ENCODE assay signal across 9 cellular contexts in the genomic region with DNA sequence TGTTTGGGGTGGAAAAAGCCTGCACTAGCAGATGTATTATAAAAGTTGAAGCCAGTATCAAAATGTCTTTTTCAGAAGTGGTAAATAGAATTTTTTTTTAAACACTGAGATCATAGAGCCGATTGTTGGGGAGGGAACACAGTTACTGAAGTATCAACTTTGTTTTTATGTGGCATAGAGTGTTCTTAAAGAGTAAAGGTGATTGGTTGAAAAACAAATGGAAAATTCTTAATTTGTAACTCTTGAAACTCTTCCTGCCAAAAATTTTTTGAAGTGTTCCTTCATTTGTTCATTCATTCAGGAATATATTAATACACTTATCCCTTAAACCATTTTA.
DNase-seq lines count a peak whose midpoint lies in the region; ATAC-seq, FAIRE-seq and TF ChIP-seq lines count a peak whose summit lies in the region.
"Had no signal": no experiment of that assay in that cellular context is flagged by ENCODE, and none has a peak within 500 bp of the region (broad histone marks: within the 10 kb centered on the region; RNA-seq: fewer than 3 reads in every experiment).

No MANE protein-coding gene starts in this region.

- WGBS in GM12878 (ENCODE audit: insufficient coverage, insufficient replicate concordance, low lambda C conversion rate, missing lambda C conversion rate): 100% methylated on average over 1 of the region's 1 CpG

- H3K27me3 ChIP-seq in GM12878 (replicated peaks in 1 of 2; ENCODE audit: control insufficient read depth in 2 of 2, insufficient read depth in 2 of 2, low read length in 1 of 2) (no peaks in the 10 kb centered on the region), muscle layer of colon (ENCODE audit: control insufficient read depth in 1 of 2, insufficient read depth in 2 of 2, low read length in 2 of 2) (no peaks in the 10 kb centered on the region)

- peaks cover 12% of the 10 kb centered on the region for H3K36me3 Mint-ChIP-seq in stimulated activated naive CD8-positive, alpha-beta T cell treated with anti-CD3 and anti-CD28 coated beads, Interleukin-15, Interleukin-2, amounts not matched to agents 100 ng/mL and 50 ng/mL, for 24 hours (ENCODE audit: low read depth)

- H3K36me3 ChIP-seq in GM12878 (ENCODE audit: control insufficient read depth in 2 of 2, insufficient read depth in 2 of 2, low read length in 1 of 2): no peaks in the 10 kb centered on the region
- no peaks in the 10 kb centered on the region for H3K36me3 ChIP-seq in muscle layer of colon (ENCODE audit: insufficient read depth, low read length)

- CTCF ChIA-PET in GM12878 (lab: Yijun Ruan, JAX): no interaction called here

- no peak overlapping the region for H3K27ac ChIP-seq in GM12878 (ENCODE audit: control insufficient read depth, insufficient read depth)
- H3K27ac ChIP-seq in muscle layer of colon (ENCODE audit: low read depth, low read length): no peak overlapping the region

- DNase-seq in stimulated activated naive CD8-positive, alpha-beta T cell treated with anti-CD3 and anti-CD28 coated beads, Interleukin-15, Interleukin-2, amounts not matched to agents 100 U/mL and 50 U/mL, for 24 hours: no peak
- no peak for DNase-seq in GM12878 (ENCODE audit: low read depth, low spot score)
- DNase-seq in NCI-H2196 treated with DMSO at 0.1 percent for 48 hours (lab: John Stamatoyannopoulos, UW; ENCODE audit: unreplicated experiment): no peak
- DNase-seq in stimulated activated CD4-positive, alpha-beta T cell treated with anti-CD3 and anti-CD28 coated beads, Interleukin-2, amount 100 ng/mL, for 24 hours: no peak
- DNase-seq in NCI-H2081 (lab: John Stamatoyannopoulos, UW): no peak
- DNase-seq: mesendoderm had no signal

- H3K27ac Mint-ChIP-seq in stimulated activated naive CD8-positive, alpha-beta T cell treated with anti-CD3 and anti-CD28 coated beads, Interleukin-15, Interleukin-2, amounts not matched to agents 100 ng/mL and 50 ng/mL, for 24 hours: peak overlapping the region; percentile 90

- in situ Hi-C loops in GM12878 (cut with MboI): no loop called here

- no peaks in the 10 kb centered on the region for H3K9me3 Mint-ChIP-seq in stimulated activated naive CD8-positive, alpha-beta T cell treated with anti-CD3 and anti-CD28 coated beads, Interleukin-15, Interleukin-2, amounts not matched to agents 100 ng/mL and 50 ng/mL, for 24 hours

- intact Hi-C loops in GM12878 (cut with micrococcal nuclease; ENCODE audit: unreplicated experiment): no loop called here

- POLR2A ChIA-PET in GM12878 (lab: Charles Lee): no interaction called here

- no peak for TF ChIP-seq CTCF in GM12878 (IDR thresholded peaks at IDR 0.05 in 2 of 3, conservative IDR thresholded peaks at IDR 0.05 in 1 of 3; ENCODE audit: control insufficient read depth in 2 of 3, extremely low read depth in 1 of 3, insufficient read depth in 1 of 3, low read depth in 3 of 3, low read length in 3 of 3)

- FAIRE-seq in GM12878 (lab: Jason Lieb, UNC): no peak

- H3K9ac ChIP-seq in GM12878 (ENCODE audit: control insufficient read depth, insufficient read depth, low read length) (no peak overlapping the region; the same call in 1 of the 2 replicates), muscle layer of colon (ENCODE audit: low read length) (peak overlapping the region; percentile 60)

- RAD21 ChIA-PET in GM12878 (lab: Charles Lee; ENCODE audit: unreplicated experiment): no interaction called here

- H3K4me3 ChIP-seq in GM12878 (no peak overlapping the region), muscle layer of colon (ENCODE audit: low read depth in 1 of 2, low read length in 2 of 2) (peak overlapping the region in 1 of 2 donors; percentile 60)

- peaks cover 35% of the 10 kb centered on the region for H3K4me1 Mint-ChIP-seq in stimulated activated naive CD8-positive, alpha-beta T cell treated with anti-CD3 and anti-CD28 coated beads, Interleukin-15, Interleukin-2, amounts not matched to agents 100 ng/mL and 50 ng/mL, for 24 hours (ENCODE audit: low read depth)

- no peaks in the 10 kb centered on the region for H3K79me2 ChIP-seq in GM12878 (ENCODE audit: control insufficient read depth, insufficient read depth, low read length)

- TF ChIP-seq RAD21 in GM12878 (IDR thresholded peaks at IDR 0.05; ENCODE audit: insufficient read depth, low read depth, low read length): no peak

- peak overlapping the region; percentile 48; the same call in 1 of the 2 replicates for H3K4me2 ChIP-seq in GM12878 (ENCODE audit: control insufficient read depth, insufficient read depth)

- no peaks in the 10 kb centered on the region for H3K27me3 Mint-ChIP-seq in stimulated activated naive CD8-positive, alpha-beta T cell treated with anti-CD3 and anti-CD28 coated beads, Interleukin-15, Interleukin-2, amounts not matched to agents 100 ng/mL and 50 ng/mL, for 24 hours

- SMC1A ChIA-PET in GM12878 (lab: Charles Lee; ENCODE audit: uncharacterized antibody, unreplicated experiment): no interaction called here

- ATAC-seq in stimulated activated naive CD8-positive, alpha-beta T cell treated with anti-CD3 and anti-CD28 coated beads, Interleukin-15, Interleukin-2, amounts not matched to agents 100 U/mL and 50 U/mL, for 24 hours: no peak
- ATAC-seq in GM12878 (no peak), HG03159 (IDR thresholded peaks at IDR 0.05; ENCODE audit: unreplicated experiment) (no peak)

- no peaks in the 10 kb centered on the region for H3K9me3 ChIP-seq in GM12878 (replicated peaks; ENCODE audit: control insufficient read depth, insufficient read depth, low read length)
- H3K9me3 ChIP-seq in muscle layer of colon (ENCODE audit: low read length): no peaks in the 10 kb centered on the region

- H4K20me1 ChIP-seq in GM12878 (ENCODE audit: control insufficient read depth, insufficient read depth): no peaks in the 10 kb centered on the region

- BruUV-seq in GM12878 (replicated peaks; lab: Mats Ljungman, UMichigan): no TSS peak

- peak overlapping the region; percentile 44 for H2AFZ ChIP-seq in GM12878 (ENCODE audit: control insufficient read depth, low read depth, low read length)

- TF ChIP-seq POLR2A in GM12878 (IDR thresholded peaks at IDR 0.05; ENCODE audit: low read depth, low read length): no peak

- peak overlapping the region; percentile 61 for H3K4me3 Mint-ChIP-seq in stimulated activated naive CD8-positive, alpha-beta T cell treated with anti-CD3 and anti-CD28 coated beads, Interleukin-15, Interleukin-2, amounts not matched to agents 100 ng/mL and 50 ng/mL, for 24 hours

- H3K4me1 ChIP-seq in GM12878 (ENCODE audit: control insufficient read depth, insufficient read depth, low read length) (no peaks in the 10 kb centered on the region), muscle layer of colon (ENCODE audit: insufficient read depth, low read length) (peaks cover 6% of the 10 kb centered on the region)

- no peak for TF ChIP-seq EP300 in GM12878 (IDR thresholded peaks at IDR 0.05; ENCODE audit: borderline replicate concordance in 1 of 2, control insufficient read depth in 1 of 2, low read depth in 2 of 2, low read length in 2 of 2)

TF ChIP-seq in GM12878, 131 proteins besides CTCF, POLR2A, EP300 and RAD21:
- TF ChIP-seq SMAD5 (IDR thresholded peaks at IDR 0.05; ENCODE audit: low read depth) (no peak), POU2F2 (IDR thresholded peaks at IDR 0.05; ENCODE audit: borderline replicate concordance, low read depth, low read length) (no peak), JUND (IDR thresholded peaks at IDR 0.05; ENCODE audit: low read depth, low read length) (no peak), POLR2AphosphoS5 (IDR thresholded peaks at IDR 0.05; ENCODE audit: low read length) (no peak), FOXM1 (IDR thresholded peaks at IDR 0.05; ENCODE audit: low read depth, low read length) (no peak), KAT2A (conservative IDR thresholded peaks at IDR 0.05; ENCODE audit: control insufficient read depth, low read depth, low read length) (no peak), NFIC (IDR thresholded peaks at IDR 0.05; ENCODE audit: low read depth, low read length) (no peak), SUPT20H (IDR thresholded peaks at IDR 0.05; ENCODE audit: borderline replicate concordance, control insufficient read depth, low read depth, low read length) (no peak), IKZF2 (IDR thresholded peaks at IDR 0.05) (no peak), KDM1A (IDR thresholded peaks at IDR 0.05; ENCODE audit: borderline replicate concordance) (no peak), NFXL1 (IDR thresholded peaks at IDR 0.05; ENCODE audit: borderline replicate concordance) (no peak), BHLHE40 (IDR thresholded peaks at IDR 0.05; ENCODE audit: borderline replicate concordance in 1 of 2, low read depth in 2 of 2, low read length in 1 of 2) (no peak), EED (IDR thresholded peaks at IDR 0.05; ENCODE audit: low read depth) (no peak), HCFC1 (IDR thresholded peaks at IDR 0.05; ENCODE audit: low read length) (no peak)
- TF ChIP-seq, protein P1, sequence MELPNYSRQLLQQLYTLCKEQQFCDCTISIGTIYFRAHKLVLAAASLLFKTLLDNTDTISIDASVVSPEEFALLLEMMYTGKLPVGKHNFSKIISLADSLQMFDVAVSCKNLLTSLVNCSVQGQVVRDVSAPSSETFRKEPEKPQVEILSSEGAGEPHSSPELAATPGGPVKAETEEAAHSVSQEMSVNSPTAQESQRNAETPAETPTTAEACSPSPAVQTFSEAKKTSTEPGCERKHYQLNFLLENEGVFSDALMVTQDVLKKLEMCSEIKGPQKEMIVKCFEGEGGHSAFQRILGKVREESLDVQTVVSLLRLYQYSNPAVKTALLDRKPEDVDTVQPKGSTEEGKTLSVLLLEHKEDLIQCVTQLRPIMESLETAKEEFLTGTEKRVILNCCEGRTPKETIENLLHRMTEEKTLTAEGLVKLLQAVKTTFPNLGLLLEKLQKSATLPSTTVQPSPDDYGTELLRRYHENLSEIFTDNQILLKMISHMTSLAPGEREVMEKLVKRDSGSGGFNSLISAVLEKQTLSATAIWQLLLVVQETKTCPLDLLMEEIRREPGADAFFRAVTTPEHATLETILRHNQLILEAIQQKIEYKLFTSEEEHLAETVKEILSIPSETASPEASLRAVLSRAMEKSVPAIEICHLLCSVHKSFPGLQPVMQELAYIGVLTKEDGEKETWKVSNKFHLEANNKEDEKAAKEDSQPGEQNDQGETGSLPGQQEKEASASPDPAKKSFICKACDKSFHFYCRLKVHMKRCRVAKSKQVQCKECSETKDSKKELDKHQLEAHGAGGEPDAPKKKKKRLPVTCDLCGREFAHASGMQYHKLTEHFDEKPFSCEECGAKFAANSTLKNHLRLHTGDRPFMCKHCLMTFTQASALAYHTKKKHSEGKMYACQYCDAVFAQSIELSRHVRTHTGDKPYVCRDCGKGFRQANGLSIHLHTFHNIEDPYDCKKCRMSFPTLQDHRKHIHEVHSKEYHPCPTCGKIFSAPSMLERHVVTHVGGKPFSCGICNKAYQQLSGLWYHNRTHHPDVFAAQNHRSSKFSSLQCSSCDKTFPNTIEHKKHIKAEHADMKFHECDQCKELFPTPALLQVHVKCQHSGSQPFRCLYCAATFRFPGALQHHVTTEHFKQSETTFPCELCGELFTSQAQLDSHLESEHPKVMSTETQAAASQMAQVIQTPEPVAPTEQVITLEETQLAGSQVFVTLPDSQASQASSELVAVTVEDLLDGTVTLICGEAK (IDR thresholded peaks at IDR 0.05; ENCODE audit: borderline replicate concordance): no peak
